27 cellular contexts compared by ENCODE assay signal in the genomic region with DNA sequence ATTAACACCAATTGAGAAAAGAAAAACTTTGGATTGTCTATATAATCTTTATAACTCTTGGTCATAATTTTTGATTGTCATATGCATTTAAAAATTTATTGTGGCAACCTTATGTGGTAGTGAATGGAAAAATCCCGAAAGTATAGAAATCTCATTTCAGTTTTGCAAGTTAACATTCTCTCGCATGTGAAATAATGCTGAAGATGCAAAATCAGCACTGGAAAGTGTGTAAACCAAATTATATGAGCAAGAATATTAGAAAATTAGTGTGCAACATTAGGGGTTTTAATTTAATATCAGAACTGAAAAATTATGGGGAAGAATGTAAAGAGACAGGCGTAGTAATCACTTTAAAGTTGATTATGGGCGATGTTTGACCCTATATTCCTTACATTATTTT.
"Had no signal": no experiment of that assay in that cellular context is flagged by ENCODE, and none has a peak within 500 bp of the region (broad histone marks: within the 10 kb centered on the region; RNA-seq: fewer than 3 reads in every experiment).

No MANE protein-coding gene starts in this region.

- H3K27me3 ChIP-seq: colonic mucosa, esophagus squamous epithelium, gastrocnemius medialis, heart right ventricle, left lung had no signal

- H3K4me3 ChIP-seq: colonic mucosa, esophagus squamous epithelium, gastrocnemius medialis, heart right ventricle, left lung, lower lobe of right lung, mucosa of descending colon had no signal

- H3K9me3 ChIP-seq: colonic mucosa, esophagus squamous epithelium, gastrocnemius medialis, lower lobe of right lung, mucosa of descending colon had no signal

- H3K36me3 ChIP-seq: colonic mucosa, esophagus squamous epithelium, gastrocnemius medialis, heart right ventricle, left lung, lower lobe of right lung had no signal

- ATAC-seq: effector memory CD8-positive, alpha-beta T cell; esophagus mucosa; gastrocnemius medialis; heart right ventricle; left cardiac atrium; left lung; left ventricle myocardium superior; lower lobe of right lung; mucosa of descending colon; naive thymus-derived CD8-positive, alpha-beta T cell had no signal

- H3K4me1 ChIP-seq: colonic mucosa, esophagus squamous epithelium, gastrocnemius medialis, heart right ventricle, left lung, lower lobe of right lung had no signal

- FAIRE-seq: endometrium, islet of Langerhans, keratinocyte had no signal

- H3K27ac ChIP-seq: colonic mucosa, epithelial cell of prostate, esophagus squamous epithelium, gastrocnemius medialis, heart right ventricle, left lung, lower lobe of right lung had no signal

- DNase-seq: colonic mucosa; cortex of kidney; effector CD8-positive, alpha-beta T cell; effector memory CD8-positive, alpha-beta T cell; endodermal cell; erythroblast; esophagus squamous epithelium; foreskin fibroblast; foreskin melanocyte; gastrocnemius medialis; glutamatergic neuron; head of caudate nucleus; heart right ventricle; hypothalamus; left cardiac atrium; left lung; left ventricle myocardium superior; lower lobe of right lung; mesenchymal stem cell; mucosa of descending colon; naive B cell; naive thymus-derived CD8-positive, alpha-beta T cell had no signal
